ENCODE assay signal across 10 cellular contexts in genomic region chr10:71216751-71217265, GRCh38. TPM values are rescaled to one million over a fixed set of nuclear protein-coding genes. Genes with fewer than 3 reads are reported as not detected.
A peak's percentile ranks its signal among the peaks of the same experiment; 100 is the strongest.
DNase-seq lines count a peak whose midpoint lies in the region; ATAC-seq and TF ChIP-seq lines count a peak whose summit lies in the region.
"Had no signal": no experiment of that assay in that cellular context is flagged by ENCODE, and none has a peak within 500 bp of the region (broad histone marks: within the 10 kb centered on the region; RNA-seq: fewer than 3 reads in every experiment).

No MANE protein-coding gene starts in this region.

- peak overlapping the region; percentile 70 for H3K4me3 ChIP-seq in left ventricle myocardium inferior
- peak overlapping the region; percentile 46 for H3K4me3 ChIP-seq in urinary bladder (ENCODE audit: low read depth, low read length)
- H3K4me3 ChIP-seq: GM12878 had no signal

- peaks cover 26% of the 10 kb centered on the region for H3K27me3 Mint-ChIP-seq in memory B cell

- no peaks in the 10 kb centered on the region for H3K9me3 Mint-ChIP-seq in memory B cell

- H3K9me3 ChIP-seq in left ventricle myocardium inferior (replicated peaks), result no peaks in the 10 kb centered on the region

- intact Hi-C loops in left ventricle myocardium inferior (cut with micrococcal nuclease), result no loop called here
- intact Hi-C loops in left cardiac atrium (cut with DNase I), result loop anchor here in 1 of 2 donors (10.0 kb wide), 1 partner anchor 152 kb away; no protein-coding TSS in a partner anchor

- H3K27ac ChIP-seq in left ventricle myocardium inferior (replicated peaks) (peak overlapping the region; percentile 77), caudate nucleus (ENCODE audit: low read depth, low read length) (peak overlapping the region; percentile 36), urinary bladder (ENCODE audit: low read depth) (peak overlapping the region; percentile 92)

- H3K36me3 ChIP-seq in left ventricle myocardium inferior (no peaks in the 10 kb centered on the region), urinary bladder (ENCODE audit: insufficient read depth) (no peaks in the 10 kb centered on the region)

- TF ChIP-seq CTCF in left ventricle myocardium inferior (IDR thresholded peaks at IDR 0.05; ENCODE audit: borderline replicate concordance), result no peak

- H3K4me1 ChIP-seq in left ventricle myocardium inferior (peaks cover 94% of the 10 kb centered on the region), urinary bladder (ENCODE audit: insufficient read depth) (no peaks in the 10 kb centered on the region)

- no peaks in the 10 kb centered on the region for H3K36me3 Mint-ChIP-seq in memory B cell

- H3K27ac Mint-ChIP-seq in memory B cell, result no peak overlapping the region

- H3K4me1 Mint-ChIP-seq in memory B cell, result peaks cover 9% of the 10 kb centered on the region

- no peak for ATAC-seq in left cardiac atrium
- no peak for ATAC-seq in memory B cell (ENCODE audit: low read depth)
- no peak for ATAC-seq in HG02588 (IDR thresholded peaks at IDR 0.05; ENCODE audit: unreplicated experiment)

- WGBS in urinary bladder, result 31% methylated on average over 8 of the region's 8 CpGs

- no peaks in the 10 kb centered on the region for H3K27me3 ChIP-seq in left ventricle myocardium inferior (ENCODE audit: low read depth)

- peak overlapping the region; percentile 24 for H3K4me3 Mint-ChIP-seq in memory B cell

- DNase-seq in left ventricle myocardium inferior (no peak), left cardiac atrium (no peak), caudate nucleus (lab: John Stamatoyannopoulos, UW) (no peak), memory B cell (ENCODE audit: low spot score in 2 of 2) (no peak), C1 segment of cervical spinal cord (lab: John Stamatoyannopoulos, UW) (no peak), middle frontal gyrus (ENCODE audit: extremely low spot score, low spot score) (no peak)
- DNase-seq: central memory CD4-positive, alpha-beta T cell had no signal

RNA-seq across cellular contexts. Expression of gene UNC5B, which starts 4.4 kb away (rescaled TPM):
- 15.6 TPM for total RNA-seq in left ventricle myocardium inferior
- 10 to 100 TPM; 12.4 to 17.7 TPM for total RNA-seq in left cardiac atrium
- total RNA-seq in urinary bladder, result 12.8 TPM
- polyA plus RNA-seq in urinary bladder, result 10.1 TPM

Comparison
In these comparisons a context has a peak if more than half of its experiments do, and no peak if none do; other contexts are left out.
1. H3K27ac ChIP-seq: peak in every context shown above with its lines; median percentile 92 in urinary bladder; 77 in left ventricle myocardium inferior; 36 in caudate nucleus.